ENCODE assay signal across 8 cellular contexts in the genomic region with DNA sequence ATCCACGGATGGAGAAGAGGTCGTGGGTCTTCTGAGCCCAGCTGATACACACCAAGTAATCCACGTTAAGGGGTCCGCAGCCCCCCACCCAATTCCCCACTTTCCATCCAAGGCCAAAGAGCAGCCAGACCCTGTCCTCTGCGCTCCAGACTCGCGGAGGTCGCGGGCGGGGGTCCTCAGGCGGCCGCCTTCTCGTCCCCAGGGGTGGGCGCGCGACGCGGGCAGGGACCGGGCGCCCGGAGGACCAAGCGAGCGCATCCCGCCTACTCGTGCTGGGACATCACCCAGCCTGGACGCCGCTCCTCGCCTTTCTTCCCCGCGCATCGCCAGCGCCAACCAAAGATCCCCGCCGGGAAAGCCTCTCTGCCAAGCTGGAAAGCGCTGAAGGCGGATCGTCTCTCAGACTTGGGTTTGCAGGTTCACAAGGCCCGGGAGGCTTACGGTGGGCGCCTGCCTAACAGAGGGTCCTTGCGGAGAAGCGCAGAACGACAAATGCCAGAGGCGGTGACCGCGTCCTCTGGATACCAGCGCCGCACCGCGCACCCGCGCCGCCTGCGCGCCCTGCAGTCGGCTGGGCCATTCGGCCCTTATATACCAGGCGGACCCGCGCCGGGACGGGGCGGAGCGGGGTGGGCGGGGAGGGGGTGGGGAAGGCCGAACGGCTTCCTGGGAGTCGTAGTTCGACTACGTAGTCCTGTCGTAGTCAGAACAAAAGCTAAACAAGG.
A peak's percentile ranks its signal among the peaks of the same experiment; 100 is the strongest.
DNase-seq lines count a peak whose midpoint lies in the region; TF ChIP-seq lines count a peak whose summit lies in the region.

No MANE protein-coding gene starts in this region.

- peak overlapping the region; percentile 95 for H3K4me3 ChIP-seq in choroid plexus epithelial cell (ENCODE audit: low read depth, low read length)

- peak; percentile 73 for DNase-seq in DMS53 treated with DMSO at 0.1 percent for 48 hours (lab: John Stamatoyannopoulos, UW; ENCODE audit: unreplicated experiment)
- DNase-seq in GOT3 (lab: John Stamatoyannopoulos, UW): peak; percentile 74
- peak; percentile 57 for DNase-seq in NCI-H128 (lab: John Stamatoyannopoulos, UW; ENCODE audit: unreplicated experiment)
- peak; percentile 91 for DNase-seq in choroid plexus epithelial cell (ENCODE audit: low read depth)
- DNase-seq in kidney tubule cell (ENCODE audit: low spot score): peak; percentile 87
- peak; percentile 18 to 42 for DNase-seq in stimulated activated CD4-positive, alpha-beta T cell treated with anti-CD3 and anti-CD28 coated beads, Interleukin-15, amount 100 ng/mL, for 1 hour (ENCODE audit: low read depth in 1 of 2, low spot score in 1 of 2)
- no peak for DNase-seq in OCI-M2 (lab: John Stamatoyannopoulos, UW; ENCODE audit: unreplicated experiment)

- H3K27ac ChIP-seq in VCaP: peak overlapping the region; percentile 70

- TF ChIP-seq CTCF in VCaP (conservative IDR thresholded peaks at IDR 0.05): no peak
- no peak for TF ChIP-seq CTCF in choroid plexus epithelial cell (conservative IDR thresholded peaks at IDR 0.05; ENCODE audit: low read depth, low read length)
